Comparison of ENCODE assay signal across 1 cellular context in genomic region chr20:50992733-50993457, GRCh38.
TF ChIP-seq lines count a peak whose summit lies in the region.

No MANE protein-coding gene starts in this region.

TF ChIP-seq in HepG2, 621 proteins besides CTCF, POLR2A, EP300 and RAD21 (continued from another document):
- TF ChIP-seq ZNF687 (CRISPR knock-in tag; IDR thresholded peaks at IDR 0.05) (0 out of 2 replicates have a peak, but pooled peaks have one; percentile 16), NFIB (CRISPR knock-in tag; IDR thresholded peaks at IDR 0.05; ENCODE audit: borderline replicate concordance) (no peak), SNAPC5 (CRISPR knock-in tag; IDR thresholded peaks at IDR 0.05; ENCODE audit: borderline replicate concordance) (no peak), PHF20 (CRISPR knock-in tag; IDR thresholded peaks at IDR 0.05) (no peak; the same call in 1 of the 2 replicates), ZNF605 (CRISPR knock-in tag; IDR thresholded peaks at IDR 0.05) (no peak), STAG1 (CRISPR knock-in tag; IDR thresholded peaks at IDR 0.05) (peak; percentile 79), SOX6 (IDR thresholded peaks at IDR 0.05) (no peak), SOX6 (CRISPR knock-in tag; IDR thresholded peaks at IDR 0.05) (0 out of 2 replicates have a peak, but pooled peaks have one; percentile 34), CREB3 (CRISPR knock-in tag; IDR thresholded peaks at IDR 0.05) (no peak), ARNT2 (CRISPR knock-in tag; IDR thresholded peaks at IDR 0.05; ENCODE audit: low read depth) (no peak), MYC (CRISPR knock-in tag; IDR thresholded peaks at IDR 0.05; ENCODE audit: borderline replicate concordance) (0 out of 2 replicates have a peak, but pooled peaks have one; percentile 28), HCFC1 (IDR thresholded peaks at IDR 0.05; ENCODE audit: low read depth, low read length) (0 out of 2 replicates have a peak, but pooled peaks have one; percentile 1), HOMEZ (CRISPR knock-in tag; IDR thresholded peaks at IDR 0.05; ENCODE audit: low read depth) (peak; percentile 54; the same call in 1 of the 2 replicates), FOXK1 (CRISPR knock-in tag; IDR thresholded peaks at IDR 0.05; ENCODE audit: borderline replicate concordance, low read depth) (peak; percentile 53; the same call in 1 of the 2 replicates), SMC3 (IDR thresholded peaks at IDR 0.05; ENCODE audit: low read length) (peak; percentile 76), NFIC (IDR thresholded peaks at IDR 0.05; ENCODE audit: low read length) (no peak), ZNF280D (CRISPR knock-in tag; IDR thresholded peaks at IDR 0.05) (peak; percentile 53; the same call in 1 of the 2 replicates), RXRB (CRISPR knock-in tag; IDR thresholded peaks at IDR 0.05; ENCODE audit: borderline replicate concordance) (no peak), SIN3B (IDR thresholded peaks at IDR 0.05; ENCODE audit: low read length) (0 out of 2 replicates have a peak, but pooled peaks have one; percentile 2), GMEB1 (CRISPR knock-in tag; IDR thresholded peaks at IDR 0.05; ENCODE audit: borderline replicate concordance) (no peak), ELF3 (CRISPR knock-in tag; IDR thresholded peaks at IDR 0.05) (0 out of 2 replicates have a peak, but pooled peaks have one; percentile 26), SKIL (CRISPR knock-in tag; IDR thresholded peaks at IDR 0.05; ENCODE audit: borderline replicate concordance) (0 out of 2 replicates have a peak, but pooled peaks have one; percentile 9), ZNF788 (CRISPR knock-in tag; IDR thresholded peaks at IDR 0.05; ENCODE audit: borderline replicate concordance) (peak; percentile 51; the same call in 1 of the 2 replicates), GATAD1 (CRISPR knock-in tag; IDR thresholded peaks at IDR 0.05) (0 out of 2 replicates have a peak, but pooled peaks have one; percentile 40), ZBTB1 (CRISPR knock-in tag; IDR thresholded peaks at IDR 0.05; ENCODE audit: borderline replicate concordance) (no peak), ARID3A (IDR thresholded peaks at IDR 0.05; ENCODE audit: low read depth, low read length) (peak; percentile 52), ZFP90 (CRISPR knock-in tag; IDR thresholded peaks at IDR 0.05; ENCODE audit: borderline replicate concordance) (0 out of 2 replicates have a peak, but pooled peaks have one; percentile 14), THAP11 (CRISPR knock-in tag; IDR thresholded peaks at IDR 0.05) (peak; percentile 45; the same call in 1 of the 2 replicates)
